16 cellular contexts compared by ENCODE assay signal in the genomic region with DNA sequence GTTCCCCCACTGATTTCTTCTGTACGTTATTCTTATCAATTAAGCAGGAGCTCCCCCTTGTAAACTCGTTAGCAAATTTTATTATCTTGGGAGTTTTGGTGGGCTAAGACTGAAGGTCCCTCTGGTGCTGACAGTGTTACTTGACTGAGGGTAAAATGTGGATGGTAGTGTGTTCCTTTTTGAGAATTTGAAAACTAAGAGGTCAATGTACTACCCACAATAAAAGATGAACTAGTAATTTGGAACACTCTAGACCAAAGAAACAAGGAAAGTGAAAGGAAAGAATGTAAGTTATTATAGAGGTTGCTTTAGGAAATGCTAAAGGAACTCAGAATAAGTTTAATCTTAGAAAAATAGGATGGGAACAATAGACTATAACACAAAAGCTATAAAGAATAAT. TPM values are rescaled to one million over a fixed set of nuclear protein-coding genes. Genes with fewer than 3 reads are reported as not detected.
DNase-seq lines count a peak whose midpoint lies in the region; ATAC-seq and TF ChIP-seq lines count a peak whose summit lies in the region.
"Had no signal": no experiment of that assay in that cellular context is flagged by ENCODE, and none has a peak within 500 bp of the region (broad histone marks: within the 10 kb centered on the region; RNA-seq: fewer than 3 reads in every experiment).

No MANE protein-coding gene starts in this region.

- no peak overlapping the region for H4K91ac ChIP-seq in IMR-90 (ENCODE audit: insufficient read depth, low read depth, low read length)

- H2AK5ac ChIP-seq in IMR-90 (ENCODE audit: low read depth, low read length), result no peak overlapping the region

- H2AFZ ChIP-seq in IMR-90 (replicated peaks; ENCODE audit: low read length, poor library complexity) (no peak overlapping the region), osteoblast (ENCODE audit: low read length) (no peak overlapping the region)
- H2AFZ ChIP-seq: parathyroid adenoma had no signal

- no peak for TF ChIP-seq RAD21 in IMR-90 (IDR thresholded peaks at IDR 0.05; ENCODE audit: low read length)

- H4K5ac ChIP-seq in IMR-90 (ENCODE audit: low read depth, low read length), result no peak overlapping the region

- H3K4me3 Mint-ChIP-seq in CD4-positive, alpha-beta memory T cell, result peak overlapping the region; percentile 35 to 91 (median 82)
- peak overlapping the region; percentile 28 for H3K4me3 Mint-ChIP-seq in activated naive CD8-positive, alpha-beta T cell treated with anti-CD3 and anti-CD28 coated beads, Interleukin-2, amount 50 U/mL, for 24 hours

- H4K20me1 ChIP-seq in IMR-90 (ENCODE audit: insufficient read depth, low read length) (peaks cover 84% of the 10 kb centered on the region), osteoblast (ENCODE audit: insufficient read depth, low read length) (peaks cover 53% of the 10 kb centered on the region)

- no peaks in the 10 kb centered on the region for H3K27me3 Mint-ChIP-seq in CD4-positive, alpha-beta memory T cell
- no peaks in the 10 kb centered on the region for H3K27me3 Mint-ChIP-seq in activated naive CD8-positive, alpha-beta T cell treated with anti-CD3 and anti-CD28 coated beads, Interleukin-2, amount 50 U/mL, for 24 hours

- H3K27ac Mint-ChIP-seq in CD4-positive, alpha-beta memory T cell, result peak overlapping the region; percentile 35 to 93 (median 76)
- peak overlapping the region; percentile 98 for H3K27ac Mint-ChIP-seq in activated naive CD8-positive, alpha-beta T cell treated with anti-CD3 and anti-CD28 coated beads, Interleukin-2, amount 50 U/mL, for 24 hours

- CTCF ChIA-PET in CD4-positive, alpha-beta memory T cell (lab: Charles Lee; ENCODE audit: partially characterized antibody), result interaction anchor here (1.1 to 1.3 kb wide), 3 partner anchors 10 to 29 kb away, joined by 3 to 4 read pairs (median 3); no protein-coding TSS in a partner anchor
- CTCF ChIA-PET in IMR-90 (lab: Yijun Ruan, JAX), result interaction anchor here (0.6 to 1.3 kb wide), 2 partner anchors 12 to 54 kb away, joined by 3 to 4 read pairs; no protein-coding TSS in a partner anchor

- peak overlapping the region; percentile 15; the same call in 1 of the 2 replicates for H3K4me2 ChIP-seq in IMR-90 (ENCODE audit: low read depth, low read length)
- H3K4me2 ChIP-seq in osteoblast (ENCODE audit: insufficient read depth, low read length), result peak overlapping the region; percentile 12

- peaks cover 36 to 76% (median 56%) of the 10 kb centered on the region in 4 donors for H3K4me1 Mint-ChIP-seq in CD4-positive, alpha-beta memory T cell
- peaks cover 93% of the 10 kb centered on the region for H3K4me1 Mint-ChIP-seq in activated naive CD8-positive, alpha-beta T cell treated with anti-CD3 and anti-CD28 coated beads, Interleukin-2, amount 50 U/mL, for 24 hours

- no peak overlapping the region; the same call in 1 of the 2 replicates for H3K14ac ChIP-seq in IMR-90 (replicated peaks; ENCODE audit: low read depth, low read length)

- BruUV-seq in IMR-90 (replicated peaks; lab: Mats Ljungman, UMichigan), result no TSS peak

- H2BK15ac ChIP-seq in IMR-90 (ENCODE audit: low read depth, low read length), result no peak overlapping the region

- no peak overlapping the region for H3K9ac ChIP-seq in IMR-90 (ENCODE audit: low read depth, low read length)
- H3K9ac ChIP-seq: parathyroid adenoma had no signal

- intact Hi-C loops in CD4-positive, alpha-beta memory T cell (cut with micrococcal nuclease), result no loop called here
- intact Hi-C loops in IMR-90 (cut with micrococcal nuclease), result no loop called here

- no peak overlapping the region for H2BK5ac ChIP-seq in IMR-90 (ENCODE audit: low read depth, low read length, poor library complexity, severe bottlenecking)

- ATAC-seq in IMR-90 (ENCODE audit: low read depth) (no peak), HG03457 (IDR thresholded peaks at IDR 0.05; ENCODE audit: unreplicated experiment) (no peak)
- no peak for ATAC-seq in activated naive CD8-positive, alpha-beta T cell treated with anti-CD3 and anti-CD28 coated beads, Interleukin-2, amount 50 U/mL, for 24 hours

- H3K23ac ChIP-seq in IMR-90 (ENCODE audit: low read depth, low read length), result peak overlapping the region; percentile 4; the same call in 1 of the 2 replicates

- H2BK20ac ChIP-seq in IMR-90 (ENCODE audit: low read depth, low read length), result no peak overlapping the region

- TF ChIP-seq CTCF in IMR-90 (conservative IDR thresholded peaks at IDR 0.05; ENCODE audit: low read depth, low read length) (no peak), osteoblast (IDR thresholded peaks at IDR 0.05; ENCODE audit: extremely low read depth, low read depth, low read length) (no peak)

- peaks cover 50% of the 10 kb centered on the region for H3K4me1 ChIP-seq in CD4-positive, alpha-beta memory T cell (ENCODE audit: insufficient read depth, low read length)
- H3K4me1 ChIP-seq in IMR-90 (ENCODE audit: control insufficient read depth, insufficient read depth, low read length) (peaks cover 13% of the 10 kb centered on the region), osteoblast (ENCODE audit: insufficient read depth, low read length) (peaks cover 46% of the 10 kb centered on the region)

- H3K4ac ChIP-seq in IMR-90 (ENCODE audit: low read depth, low read length), result no peak overlapping the region

- in situ Hi-C loops in IMR-90 (cut with MboI; ENCODE audit: low sequenced_read_pairs), result no loop called here

- peak overlapping the region; percentile 40 for H3K27ac ChIP-seq in CD4-positive, alpha-beta memory T cell (ENCODE audit: low read depth, low read length)
- H3K27ac ChIP-seq in IMR-90 (ENCODE audit: insufficient read depth, low read length) (no peak overlapping the region), osteoblast (ENCODE audit: low read depth, low read length) (peak overlapping the region; percentile 92)
- H3K27ac ChIP-seq: parathyroid adenoma had no signal

- no peak overlapping the region for H3K4me3 ChIP-seq in CD4-positive, alpha-beta memory T cell (ENCODE audit: low read length in 2 of 2)
- H3K4me3 ChIP-seq in IMR-90 (ENCODE audit: insufficient read depth, low read depth, low read length) (no peak overlapping the region), osteoblast (ENCODE audit: insufficient read depth, low read length) (no peak overlapping the region)

- no peak overlapping the region for H2BK120ac ChIP-seq in IMR-90 (ENCODE audit: low read depth, low read length)

- no peaks in the 10 kb centered on the region for H3K27me3 ChIP-seq in CD4-positive, alpha-beta memory T cell (ENCODE audit: insufficient read depth, low read length)
- no peaks in the 10 kb centered on the region for H3K27me3 ChIP-seq in IMR-90 (ENCODE audit: control insufficient read depth, insufficient read depth, low read length)
- no peaks in the 10 kb centered on the region for H3K27me3 ChIP-seq in osteoblast (ENCODE audit: insufficient read depth, low read length)

- H3K36me3 Mint-ChIP-seq in CD4-positive, alpha-beta memory T cell, result peaks cover 28 to 48% of the 10 kb centered on the region in 2 donors
- H3K36me3 Mint-ChIP-seq in activated naive CD8-positive, alpha-beta T cell treated with anti-CD3 and anti-CD28 coated beads, Interleukin-2, amount 50 U/mL, for 24 hours (ENCODE audit: low read depth), result peaks cover 51% of the 10 kb centered on the region

- peaks cover 0 to 19% (median 9%) of the 10 kb centered on the region in 8 donors for H3K9me3 Mint-ChIP-seq in CD4-positive, alpha-beta memory T cell
- H3K9me3 Mint-ChIP-seq in activated naive CD8-positive, alpha-beta T cell treated with anti-CD3 and anti-CD28 coated beads, Interleukin-2, amount 50 U/mL, for 24 hours, result peaks cover 9% of the 10 kb centered on the region

- H3K18ac ChIP-seq in IMR-90 (ENCODE audit: low read depth, low read length), result no peak overlapping the region

- H2AK9ac ChIP-seq in IMR-90 (replicated peaks; ENCODE audit: low read depth, low read length, poor library complexity), result no peak overlapping the region

- H3K56ac ChIP-seq in IMR-90 (ENCODE audit: extremely low read depth, insufficient read depth, low read length), result no peak overlapping the region

- peaks cover 14% of the 10 kb centered on the region for H3K36me3 ChIP-seq in CD4-positive, alpha-beta memory T cell (ENCODE audit: insufficient read depth, low read length)
- H3K36me3 ChIP-seq in IMR-90 (ENCODE audit: control insufficient read depth, insufficient read depth, low read length) (peaks cover 22% of the 10 kb centered on the region), osteoblast (ENCODE audit: insufficient read depth, low read length) (peaks cover 35% of the 10 kb centered on the region)

- TF ChIP-seq POLR2A in IMR-90 (IDR thresholded peaks at IDR 0.05; ENCODE audit: low read depth, low read length), result no peak

- H3K9me1 ChIP-seq in IMR-90 (ENCODE audit: insufficient read depth, low read length), result peaks cover 22% of the 10 kb centered on the region

- POLR2A ChIA-PET in CD4-positive, alpha-beta memory T cell (lab: Charles Lee; ENCODE audit: partially characterized antibody), result interaction anchor here (1.1 to 3.8 kb wide), 5 partner anchors 13 to 157 kb away, joined by 4 to 30 read pairs (median 11); a partner anchor contains a TSS
- POLR2A ChIA-PET in IMR-90 (lab: Charles Lee; ENCODE audit: unreplicated experiment), result interaction anchor here (0.6 kb wide), 1 partner anchor 17 kb away, joined by 4 read pairs; no protein-coding TSS in a partner anchor

- H3K9me3 ChIP-seq in CD4-positive, alpha-beta memory T cell (ENCODE audit: control insufficient read depth in 1 of 2, low read length in 2 of 2), result no peaks in the 10 kb centered on the region
- H3K9me3 ChIP-seq in IMR-90 (ENCODE audit: control insufficient read depth, insufficient read depth, low read length), result peaks cover 13% of the 10 kb centered on the region
- H3K9me3 ChIP-seq in osteoblast (ENCODE audit: low read depth, low read length), result peaks cover 10% of the 10 kb centered on the region

- no peak overlapping the region for H4K8ac ChIP-seq in IMR-90 (ENCODE audit: low read depth in 2 of 2, low read length in 2 of 2)

- peaks cover 28 to 70% of the 10 kb centered on the region in 2 experiments for H3K79me1 ChIP-seq in IMR-90 (ENCODE audit: low read depth in 1 of 2, low read length in 2 of 2)

- peaks cover 86% of the 10 kb centered on the region for H3K79me2 ChIP-seq in osteoblast (ENCODE audit: insufficient read depth, low read length)

- no peak for DNase-seq in CD4-positive, alpha-beta memory T cell
- DNase-seq in IMR-90, result no peak
- no peak for DNase-seq in activated naive CD8-positive, alpha-beta T cell treated with anti-CD3 and anti-CD28 coated beads, Interleukin-2, amount 50 U/mL, for 24 hours
- DNase-seq in osteoblast (ENCODE audit: insufficient read length, low spot score, missing footprints), result no peak
- DNase-seq in activated effector memory CD4-positive, alpha-beta T cell treated with Interleukin-2 at 50 U/mL for 16 hours, result no peak
- no peak for DNase-seq in NCI-H510A (lab: John Stamatoyannopoulos, UW)
- DNase-seq: anterior cingulate cortex; cortex of kidney; head of caudate nucleus; islet precursor cell; KBM-7; NCI-H1105; NK-92 treated with Interleukin-12 subunit alpha and Interleukin-12 subunit beta, amount 100 ng/mL, for 24 hours; Right ventricle myocardium superior had no signal

- dilution Hi-C loops in IMR-90 (cut with HindIII; ENCODE audit: low sequenced_read_pairs, unreplicated experiment), result no loop called here

- no CpG with 5 or more reads among the region's 2 CpGs for WGBS in IMR-90 (ENCODE audit: extremely low coverage in 2 of 2, insufficient read length in 1 of 2), 2 experiments

RNA-seq across cellular contexts. Expression of a gene that starts 35.1 kb away (rescaled TPM):
- 100 to 1,000 TPM; 124 TPM for total RNA-seq in CD4-positive, alpha-beta memory T cell
- 100 to 1,000 TPM; 315 to 504 TPM for polyA plus RNA-seq in CD4-positive, alpha-beta memory T cell
- total RNA-seq in IMR-90 (2012; rRNA removed) (196 and 249 TPM in 2 replicates), osteoblast (242 and 285 TPM in 2 replicates)
- polyA plus RNA-seq in IMR-90 (2012; rRNA removed), result 217 and 255 TPM in 2 replicates
- polyA plus RNA-seq in IMR-90 (2012; cell fraction: cytosol; rRNA removed), result 73.8 and 128 TPM in 2 replicates
- 40.5 and 94.4 TPM in 2 replicates for polyA plus RNA-seq in IMR-90 (2012; cell fraction: nucleus; rRNA removed; ENCODE audit: low replicate concordance)

RNA-seq across cellular contexts. Expression of a gene that starts 40.1 kb away (rescaled TPM):
- total RNA-seq in CD4-positive, alpha-beta memory T cell, result 10 to 100 TPM; 32.7 to 35.6 TPM
- polyA plus RNA-seq in CD4-positive, alpha-beta memory T cell, result 10 to 100 TPM in 1 of 2 donors, 1 to 10 TPM in 1; 8.1 to 13.7 TPM
- total RNA-seq in IMR-90 (2012; rRNA removed), result 34.4 and 46.4 TPM in 2 replicates
- polyA plus RNA-seq in IMR-90 (2012; rRNA removed), result 8.8 and 9.6 TPM in 2 replicates
- polyA plus RNA-seq in IMR-90 (2012; cell fraction: cytosol; rRNA removed), result 3.3 and 3.7 TPM in 2 replicates
- polyA plus RNA-seq in IMR-90 (2012; cell fraction: nucleus; rRNA removed; ENCODE audit: low replicate concordance), result 6.7 and 21.4 TPM in 2 replicates
- 53.6 and 69.1 TPM in 2 replicates for total RNA-seq in osteoblast
